Comparison of ENCODE assay signal across 1 cellular context in the genomic region with DNA sequence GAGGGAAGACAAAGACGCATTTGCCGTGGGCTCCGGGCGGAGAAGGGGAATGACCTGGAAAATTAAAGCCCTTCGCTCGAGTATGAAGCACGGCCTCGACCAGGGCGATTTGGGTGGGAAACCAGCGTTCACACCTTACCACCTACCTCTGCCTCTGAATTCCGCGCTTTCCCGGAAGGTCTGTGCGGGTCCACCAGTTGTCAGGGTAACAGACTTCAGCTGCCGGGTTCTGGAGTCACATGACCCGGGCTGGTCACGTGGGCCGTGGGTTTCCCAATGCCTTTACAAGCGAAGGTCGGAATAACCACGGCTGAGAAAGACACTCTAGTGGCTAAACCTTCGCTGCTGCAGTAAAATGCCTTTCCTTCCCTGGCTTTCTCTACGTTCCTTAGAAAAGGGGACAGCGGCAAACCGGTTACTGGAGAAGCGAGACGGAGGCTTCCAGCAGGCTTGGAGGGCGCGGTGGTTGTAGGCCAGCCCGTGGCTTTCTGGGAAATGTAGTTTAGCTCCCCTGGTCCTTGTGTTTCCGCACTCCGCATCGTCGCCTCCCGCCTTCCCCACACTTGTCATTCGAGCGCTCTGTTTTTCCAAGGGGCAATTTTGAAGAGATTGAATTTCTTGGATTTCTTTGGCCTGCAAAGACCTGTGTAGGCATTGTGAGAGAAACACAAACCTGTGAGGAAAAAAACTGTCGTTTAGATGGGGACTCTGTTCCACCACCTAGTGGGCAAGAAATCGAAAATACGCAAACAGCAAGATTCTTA.
TF ChIP-seq lines count a peak whose summit lies in the region.

A gene with protein sequence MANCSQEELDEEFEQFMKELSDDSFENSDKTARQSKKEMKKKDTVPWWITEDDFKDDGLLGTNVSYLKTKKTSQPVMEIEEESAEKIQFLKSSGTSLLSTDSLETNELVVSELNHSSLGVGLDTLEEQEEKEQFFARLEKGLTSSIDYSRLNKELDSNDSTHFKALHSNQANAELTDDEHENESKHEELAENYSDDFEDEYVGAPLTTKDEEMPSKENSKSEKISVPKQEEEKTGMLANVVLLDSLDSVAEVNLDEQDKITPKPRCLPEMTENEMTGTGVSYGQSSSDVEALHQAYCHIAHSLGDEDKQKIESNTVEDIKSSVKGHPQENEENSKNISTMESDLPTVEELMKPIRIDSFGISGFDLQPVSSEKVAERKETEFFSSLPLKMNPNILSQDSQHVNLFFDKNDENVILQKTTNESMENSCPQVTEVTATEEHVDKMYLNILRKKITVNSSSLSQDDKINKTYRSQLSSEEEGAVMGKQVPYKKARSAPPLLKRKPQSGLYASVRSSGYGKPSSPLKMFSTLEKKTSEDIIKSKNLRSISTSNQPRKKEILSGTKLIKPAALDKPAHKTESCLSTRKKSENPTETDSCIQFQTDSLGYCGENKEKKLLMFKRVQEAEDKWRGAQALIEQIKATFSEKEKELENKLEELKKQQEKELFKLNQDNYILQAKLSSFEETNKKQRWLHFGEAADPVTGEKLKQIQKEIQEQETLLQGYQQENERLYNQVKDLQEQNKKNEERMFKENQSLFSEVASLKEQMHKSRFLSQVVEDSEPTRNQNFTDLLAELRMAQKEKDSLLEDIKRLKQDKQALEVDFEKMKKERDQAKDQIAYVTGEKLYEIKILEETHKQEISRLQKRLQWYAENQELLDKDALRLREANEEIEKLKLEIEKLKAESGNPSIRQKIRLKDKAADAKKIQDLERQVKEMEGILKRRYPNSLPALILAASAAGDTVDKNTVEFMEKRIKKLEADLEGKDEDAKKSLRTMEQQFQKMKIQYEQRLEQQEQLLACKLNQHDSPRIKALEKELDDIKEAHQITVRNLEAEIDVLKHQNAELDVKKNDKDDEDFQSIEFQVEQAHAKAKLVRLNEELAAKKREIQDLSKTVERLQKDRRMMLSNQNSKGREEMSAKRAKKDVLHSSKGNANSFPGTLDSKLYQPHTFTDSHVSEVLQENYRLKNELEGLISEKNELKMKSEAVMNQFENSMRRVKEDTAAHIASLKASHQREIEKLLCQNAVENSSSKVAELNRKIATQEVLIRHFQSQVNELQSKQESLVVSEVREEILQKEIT (N-terminal part only) (minus strand): TSS at position 210 of the 764 bp plus-strand sequence. CDS start 1,250 bp downstream, outside the sequence.

TF ChIP-seq in HEK293, 187 proteins besides CTCF, POLR2A, EP300 and RAD21 (continued from another document and continues in another):
- TF ChIP-seq, protein P1, sequence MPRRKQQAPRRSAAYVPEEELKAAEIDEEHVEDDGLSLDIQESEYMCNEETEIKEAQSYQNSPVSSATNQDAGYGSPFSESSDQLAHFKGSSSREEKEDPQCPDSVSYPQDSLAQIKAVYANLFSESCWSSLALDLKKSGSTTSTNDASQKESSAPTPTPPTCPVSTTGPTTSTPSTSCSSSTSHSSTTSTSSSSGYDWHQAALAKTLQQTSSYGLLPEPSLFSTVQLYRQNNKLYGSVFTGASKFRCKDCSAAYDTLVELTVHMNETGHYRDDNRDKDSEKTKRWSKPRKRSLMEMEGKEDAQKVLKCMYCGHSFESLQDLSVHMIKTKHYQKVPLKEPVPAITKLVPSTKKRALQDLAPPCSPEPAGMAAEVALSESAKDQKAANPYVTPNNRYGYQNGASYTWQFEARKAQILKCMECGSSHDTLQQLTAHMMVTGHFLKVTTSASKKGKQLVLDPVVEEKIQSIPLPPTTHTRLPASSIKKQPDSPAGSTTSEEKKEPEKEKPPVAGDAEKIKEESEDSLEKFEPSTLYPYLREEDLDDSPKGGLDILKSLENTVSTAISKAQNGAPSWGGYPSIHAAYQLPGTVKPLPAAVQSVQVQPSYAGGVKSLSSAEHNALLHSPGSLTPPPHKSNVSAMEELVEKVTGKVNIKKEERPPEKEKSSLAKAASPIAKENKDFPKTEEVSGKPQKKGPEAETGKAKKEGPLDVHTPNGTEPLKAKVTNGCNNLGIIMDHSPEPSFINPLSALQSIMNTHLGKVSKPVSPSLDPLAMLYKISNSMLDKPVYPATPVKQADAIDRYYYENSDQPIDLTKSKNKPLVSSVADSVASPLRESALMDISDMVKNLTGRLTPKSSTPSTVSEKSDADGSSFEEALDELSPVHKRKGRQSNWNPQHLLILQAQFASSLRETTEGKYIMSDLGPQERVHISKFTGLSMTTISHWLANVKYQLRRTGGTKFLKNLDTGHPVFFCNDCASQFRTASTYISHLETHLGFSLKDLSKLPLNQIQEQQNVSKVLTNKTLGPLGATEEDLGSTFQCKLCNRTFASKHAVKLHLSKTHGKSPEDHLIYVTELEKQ (tag by site-specific recombination; IDR thresholded peaks at IDR 0.05; ENCODE audit: borderline replicate concordance), result no peak
- TF ChIP-seq ZNF157 (tag by site-specific recombination; IDR thresholded peaks at IDR 0.05) (no peak), ZNF350 (tag by site-specific recombination; IDR thresholded peaks at IDR 0.05) (peak; percentile 50; the same call in 1 of the 2 replicates), ZNF660 (tag by site-specific recombination; IDR thresholded peaks at IDR 0.05) (0 out of 2 replicates have a peak, but pooled peaks have one; percentile 42), ZBTB21 (tag by site-specific recombination; IDR thresholded peaks at IDR 0.05) (no peak; the same call in none of the 2 replicates), ZEB2 (tag by site-specific recombination; IDR thresholded peaks at IDR 0.05) (peak; percentile 32), ZNF416 (tag by site-specific recombination; IDR thresholded peaks at IDR 0.05) (no peak), ZBTB1 (tag by site-specific recombination; IDR thresholded peaks at IDR 0.05) (no peak), ZNF621 (tag by site-specific recombination; IDR thresholded peaks at IDR 0.05) (no peak), ZSCAN16 (tag by site-specific recombination; IDR thresholded peaks at IDR 0.05) (no peak), ZNF23 (tag by site-specific recombination; IDR thresholded peaks at IDR 0.05; ENCODE audit: borderline replicate concordance) (no peak), ZNF112 (tag by site-specific recombination; IDR thresholded peaks at IDR 0.05) (no peak), ZNF2 (tag by site-specific recombination; IDR thresholded peaks at IDR 0.05) (peak; percentile 89; the same call in 1 of the 2 replicates), MEIS1 (CRISPR knock-in tag; IDR thresholded peaks at IDR 0.05; ENCODE audit: borderline replicate concordance) (no peak), GLIS2 (tag by site-specific recombination; IDR thresholded peaks at IDR 0.05) (no peak), ZNF48 (tag by site-specific recombination; IDR thresholded peaks at IDR 0.05) (no peak), ZNF610 (tag by site-specific recombination; IDR thresholded peaks at IDR 0.05; ENCODE audit: borderline replicate concordance) (peak; percentile 71; the same call in 1 of the 2 replicates), ZBTB8A (tag by site-specific recombination; IDR thresholded peaks at IDR 0.05) (peak; percentile 69), KLF8 (tag by site-specific recombination; IDR thresholded peaks at IDR 0.05) (peak; percentile 64; the same call in 1 of the 2 replicates), KLF10 (tag by site-specific recombination; IDR thresholded peaks at IDR 0.05) (peak; percentile 47; the same call in 1 of the 2 replicates), ZNF184 (tag by site-specific recombination; IDR thresholded peaks at IDR 0.05) (no peak), ZNF155 (tag by site-specific recombination; IDR thresholded peaks at IDR 0.05) (no peak), ZNF514 (tag by site-specific recombination; IDR thresholded peaks at IDR 0.05) (no peak), ZBTB17 (tag by site-specific recombination; IDR thresholded peaks at IDR 0.05) (peak; percentile 95), ZNF10 (tag by site-specific recombination; IDR thresholded peaks at IDR 0.05) (no peak; the same call in 1 of the 2 replicates), ZNF24 (tag by site-specific recombination; IDR thresholded peaks at IDR 0.05) (peak; percentile 97), ZNF302 (tag by site-specific recombination; IDR thresholded peaks at IDR 0.05; ENCODE audit: low read depth) (no peak), ZNF529 (tag by site-specific recombination; IDR thresholded peaks at IDR 0.05; ENCODE audit: insufficient replicate concordance) (no peak)
- TF ChIP-seq, protein P2, sequence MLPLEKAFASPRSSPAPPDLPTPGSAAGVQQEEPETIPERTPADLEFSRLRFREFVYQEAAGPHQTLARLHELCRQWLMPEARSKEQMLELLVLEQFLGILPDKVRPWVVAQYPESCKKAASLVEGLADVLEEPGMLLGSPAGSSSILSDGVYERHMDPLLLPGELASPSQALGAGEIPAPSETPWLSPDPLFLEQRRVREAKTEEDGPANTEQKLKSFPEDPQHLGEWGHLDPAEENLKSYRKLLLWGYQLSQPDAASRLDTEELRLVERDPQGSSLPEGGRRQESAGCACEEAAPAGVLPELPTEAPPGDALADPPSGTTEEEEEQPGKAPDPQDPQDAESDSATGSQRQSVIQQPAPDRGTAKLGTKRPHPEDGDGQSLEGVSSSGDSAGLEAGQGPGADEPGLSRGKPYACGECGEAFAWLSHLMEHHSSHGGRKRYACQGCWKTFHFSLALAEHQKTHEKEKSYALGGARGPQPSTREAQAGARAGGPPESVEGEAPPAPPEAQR (tag by site-specific recombination; IDR thresholded peaks at IDR 0.05), result 0 out of 2 replicates have a peak, but pooled peaks have one; percentile 74
- TF ChIP-seq, protein P3, sequence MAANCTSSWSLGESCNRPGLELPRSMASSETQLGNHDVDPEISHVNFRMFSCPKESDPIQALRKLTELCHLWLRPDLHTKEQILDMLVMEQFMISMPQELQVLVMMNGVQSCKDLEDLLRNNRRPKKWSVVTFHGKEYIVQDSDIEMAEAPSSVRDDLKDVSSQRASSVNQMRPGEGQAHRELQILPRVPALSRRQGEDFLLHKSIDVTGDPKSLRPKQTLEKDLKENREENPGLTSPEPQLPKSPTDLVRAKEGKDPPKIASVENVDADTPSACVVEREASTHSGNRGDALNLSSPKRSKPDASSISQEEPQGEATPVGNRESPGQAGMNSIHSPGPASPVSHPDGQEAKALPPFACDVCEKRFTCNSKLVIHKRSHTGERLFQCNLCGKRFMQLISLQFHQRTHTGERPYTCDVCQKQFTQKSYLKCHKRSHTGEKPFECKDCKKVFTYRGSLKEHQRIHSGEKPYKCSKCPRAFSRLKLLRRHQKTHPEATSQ (tag by site-specific recombination; IDR thresholded peaks at IDR 0.05), result no peak
- TF ChIP-seq, protein P4, sequence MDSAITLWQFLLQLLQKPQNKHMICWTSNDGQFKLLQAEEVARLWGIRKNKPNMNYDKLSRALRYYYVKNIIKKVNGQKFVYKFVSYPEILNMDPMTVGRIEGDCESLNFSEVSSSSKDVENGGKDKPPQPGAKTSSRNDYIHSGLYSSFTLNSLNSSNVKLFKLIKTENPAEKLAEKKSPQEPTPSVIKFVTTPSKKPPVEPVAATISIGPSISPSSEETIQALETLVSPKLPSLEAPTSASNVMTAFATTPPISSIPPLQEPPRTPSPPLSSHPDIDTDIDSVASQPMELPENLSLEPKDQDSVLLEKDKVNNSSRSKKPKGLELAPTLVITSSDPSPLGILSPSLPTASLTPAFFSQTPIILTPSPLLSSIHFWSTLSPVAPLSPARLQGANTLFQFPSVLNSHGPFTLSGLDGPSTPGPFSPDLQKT (IDR thresholded peaks at IDR 0.05; ENCODE audit: borderline replicate concordance, low read depth, low read length), result no peak
- TF ChIP-seq, protein P5, sequence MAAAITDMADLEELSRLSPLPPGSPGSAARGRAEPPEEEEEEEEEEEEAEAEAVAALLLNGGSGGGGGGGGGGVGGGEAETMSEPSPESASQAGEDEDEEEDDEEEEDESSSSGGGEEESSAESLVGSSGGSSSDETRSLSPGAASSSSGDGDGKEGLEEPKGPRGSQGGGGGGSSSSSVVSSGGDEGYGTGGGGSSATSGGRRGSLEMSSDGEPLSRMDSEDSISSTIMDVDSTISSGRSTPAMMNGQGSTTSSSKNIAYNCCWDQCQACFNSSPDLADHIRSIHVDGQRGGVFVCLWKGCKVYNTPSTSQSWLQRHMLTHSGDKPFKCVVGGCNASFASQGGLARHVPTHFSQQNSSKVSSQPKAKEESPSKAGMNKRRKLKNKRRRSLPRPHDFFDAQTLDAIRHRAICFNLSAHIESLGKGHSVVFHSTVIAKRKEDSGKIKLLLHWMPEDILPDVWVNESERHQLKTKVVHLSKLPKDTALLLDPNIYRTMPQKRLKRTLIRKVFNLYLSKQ (tag by site-specific recombination; IDR thresholded peaks at IDR 0.05; ENCODE audit: borderline replicate concordance), result no peak
- TF ChIP-seq, protein P6, sequence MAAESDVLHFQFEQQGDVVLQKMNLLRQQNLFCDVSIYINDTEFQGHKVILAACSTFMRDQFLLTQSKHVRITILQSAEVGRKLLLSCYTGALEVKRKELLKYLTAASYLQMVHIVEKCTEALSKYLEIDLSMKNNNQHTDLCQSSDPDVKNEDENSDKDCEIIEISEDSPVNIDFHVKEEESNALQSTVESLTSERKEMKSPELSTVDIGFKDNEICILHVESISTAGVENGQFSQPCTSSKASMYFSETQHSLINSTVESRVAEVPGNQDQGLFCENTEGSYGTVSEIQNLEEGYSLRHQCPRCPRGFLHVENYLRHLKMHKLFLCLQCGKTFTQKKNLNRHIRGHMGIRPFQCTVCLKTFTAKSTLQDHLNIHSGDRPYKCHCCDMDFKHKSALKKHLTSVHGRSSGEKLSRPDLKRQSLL (tag by site-specific recombination; IDR thresholded peaks at IDR 0.05), result 0 out of 2 replicates have a peak, but pooled peaks have one; percentile 27
- TF ChIP-seq, protein P7, sequence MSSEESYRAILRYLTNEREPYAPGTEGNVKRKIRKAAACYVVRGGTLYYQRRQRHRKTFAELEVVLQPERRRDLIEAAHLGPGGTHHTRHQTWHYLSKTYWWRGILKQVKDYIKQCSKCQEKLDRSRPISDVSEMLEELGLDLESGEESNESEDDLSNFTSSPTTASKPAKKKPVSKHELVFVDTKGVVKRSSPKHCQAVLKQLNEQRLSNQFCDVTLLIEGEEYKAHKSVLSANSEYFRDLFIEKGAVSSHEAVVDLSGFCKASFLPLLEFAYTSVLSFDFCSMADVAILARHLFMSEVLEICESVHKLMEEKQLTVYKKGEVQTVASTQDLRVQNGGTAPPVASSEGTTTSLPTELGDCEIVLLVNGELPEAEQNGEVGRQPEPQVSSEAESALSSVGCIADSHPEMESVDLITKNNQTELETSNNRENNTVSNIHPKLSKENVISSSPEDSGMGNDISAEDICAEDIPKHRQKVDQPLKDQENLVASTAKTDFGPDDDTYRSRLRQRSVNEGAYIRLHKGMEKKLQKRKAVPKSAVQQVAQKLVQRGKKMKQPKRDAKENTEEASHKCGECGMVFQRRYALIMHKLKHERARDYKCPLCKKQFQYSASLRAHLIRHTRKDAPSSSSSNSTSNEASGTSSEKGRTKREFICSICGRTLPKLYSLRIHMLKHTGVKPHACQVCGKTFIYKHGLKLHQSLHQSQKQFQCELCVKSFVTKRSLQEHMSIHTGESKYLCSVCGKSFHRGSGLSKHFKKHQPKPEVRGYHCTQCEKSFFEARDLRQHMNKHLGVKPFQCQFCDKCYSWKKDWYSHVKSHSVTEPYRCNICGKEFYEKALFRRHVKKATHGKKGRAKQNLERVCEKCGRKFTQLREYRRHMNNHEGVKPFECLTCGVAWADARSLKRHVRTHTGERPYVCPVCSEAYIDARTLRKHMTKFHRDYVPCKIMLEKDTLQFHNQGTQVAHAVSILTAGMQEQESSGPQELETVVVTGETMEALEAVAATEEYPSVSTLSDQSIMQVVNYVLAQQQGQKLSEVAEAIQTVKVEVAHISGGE (tag by site-specific recombination; conservative IDR thresholded peaks at IDR 0.05; ENCODE audit: low read depth), result peak; percentile 64; the same call in 1 of the 2 replicates
